ENCODE assay signal across 8 cellular contexts in the genomic region with DNA sequence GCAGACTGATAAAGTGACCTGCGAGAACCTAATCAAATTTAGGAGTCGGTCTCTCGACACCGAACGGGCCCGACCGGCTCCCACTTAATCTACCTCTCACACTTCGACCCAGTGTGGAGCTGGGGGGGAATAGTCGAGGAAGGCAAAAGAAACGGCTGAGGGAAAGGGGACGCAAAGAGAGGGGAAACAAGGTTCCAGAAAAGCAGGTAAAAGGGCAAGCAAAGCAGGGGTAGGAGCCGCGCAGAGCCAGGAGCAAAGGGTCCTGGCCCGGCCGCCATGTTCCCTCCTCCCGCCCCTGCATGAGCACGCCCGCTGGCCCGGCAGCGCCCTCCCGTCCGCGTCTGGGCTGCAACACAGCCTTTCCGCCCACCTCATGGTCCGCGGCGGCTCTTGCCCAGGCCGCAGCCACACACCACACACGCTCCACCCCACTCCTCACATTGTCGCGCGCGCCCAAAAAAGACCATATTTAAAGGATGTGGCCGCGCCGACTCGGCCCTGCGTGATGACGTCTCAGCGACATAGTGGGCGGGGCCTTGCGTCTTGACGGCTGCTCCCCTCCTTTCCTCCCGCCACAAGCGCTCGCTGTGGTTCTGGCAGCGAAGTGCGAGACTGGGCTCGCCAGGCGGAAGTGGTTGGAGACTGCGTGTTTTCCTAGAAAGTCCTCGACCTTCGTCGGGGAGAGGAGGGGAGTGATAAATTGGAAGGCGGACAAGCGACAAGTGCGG.
A peak's percentile ranks its signal among the peaks of the same experiment; 100 is the strongest.
DNase-seq lines count a peak whose midpoint lies in the region; ATAC-seq and TF ChIP-seq lines count a peak whose summit lies in the region.

A gene with protein sequence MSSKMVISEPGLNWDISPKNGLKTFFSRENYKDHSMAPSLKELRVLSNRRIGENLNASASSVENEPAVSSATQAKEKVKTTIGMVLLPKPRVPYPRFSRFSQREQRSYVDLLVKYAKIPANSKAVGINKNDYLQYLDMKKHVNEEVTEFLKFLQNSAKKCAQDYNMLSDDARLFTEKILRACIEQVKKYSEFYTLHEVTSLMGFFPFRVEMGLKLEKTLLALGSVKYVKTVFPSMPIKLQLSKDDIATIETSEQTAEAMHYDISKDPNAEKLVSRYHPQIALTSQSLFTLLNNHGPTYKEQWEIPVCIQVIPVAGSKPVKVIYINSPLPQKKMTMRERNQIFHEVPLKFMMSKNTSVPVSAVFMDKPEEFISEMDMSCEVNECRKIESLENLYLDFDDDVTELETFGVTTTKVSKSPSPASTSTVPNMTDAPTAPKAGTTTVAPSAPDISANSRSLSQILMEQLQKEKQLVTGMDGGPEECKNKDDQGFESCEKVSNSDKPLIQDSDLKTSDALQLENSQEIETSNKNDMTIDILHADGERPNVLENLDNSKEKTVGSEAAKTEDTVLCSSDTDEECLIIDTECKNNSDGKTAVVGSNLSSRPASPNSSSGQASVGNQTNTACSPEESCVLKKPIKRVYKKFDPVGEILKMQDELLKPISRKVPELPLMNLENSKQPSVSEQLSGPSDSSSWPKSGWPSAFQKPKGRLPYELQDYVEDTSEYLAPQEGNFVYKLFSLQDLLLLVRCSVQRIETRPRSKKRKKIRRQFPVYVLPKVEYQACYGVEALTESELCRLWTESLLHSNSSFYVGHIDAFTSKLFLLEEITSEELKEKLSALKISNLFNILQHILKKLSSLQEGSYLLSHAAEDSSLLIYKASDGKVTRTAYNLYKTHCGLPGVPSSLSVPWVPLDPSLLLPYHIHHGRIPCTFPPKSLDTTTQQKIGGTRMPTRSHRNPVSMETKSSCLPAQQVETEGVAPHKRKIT (minus strand): TSS at position 510 of the 728 bp plus-strand sequence. CDS start 1,165 bp downstream, outside the sequence.

- no peak for TF ChIP-seq CTCF in AG09309 (IDR thresholded peaks at IDR 0.05; ENCODE audit: control insufficient read depth, insufficient read depth, low read depth, low read length, missing control alignments)

- no peaks in the 10 kb centered on the region for H3K27me3 Mint-ChIP-seq in central memory CD8-positive, alpha-beta T cell

- DNase-seq in AG09309 (ENCODE audit: low read depth) = peak; percentile 64
- peak; percentile 71 for DNase-seq in NCI-H345 treated with DMSO at 0.1 percent for 48 hours (lab: John Stamatoyannopoulos, UW; ENCODE audit: unreplicated experiment)
- DNase-seq in activated CD4-positive, CD25-positive, alpha-beta regulatory T cell treated with anti-CD3 and anti-CD28 coated beads, Interleukin-2, amount 50 U/mL, for 16 hours (ENCODE audit: low read depth, low spot score) = peak; percentile 92
- DNase-seq in central memory CD8-positive, alpha-beta T cell (ENCODE audit: low spot score in 2 of 2) = peak; percentile 90 to 93
- DNase-seq in iris pigment epithelial cell (ENCODE audit: low read depth) = peak; percentile 95
- DNase-seq in stimulated activated CD4-positive, alpha-beta T cell treated with anti-CD3 and anti-CD28 coated beads, Interleukin-12 subunit alpha, Interleukin-12 subunit beta, amount 100 ng/mL, for 24 hours (ENCODE audit: low read depth in 2 of 2) = peak; percentile 92 to 96

- peak within 1 kb of the TSS; percentile 77 for H3K4me3 ChIP-seq in AG09309 (ENCODE audit: control insufficient read depth, low read depth, low read length)

- no peaks in the 10 kb centered on the region for H3K9me3 Mint-ChIP-seq in central memory CD8-positive, alpha-beta T cell

- ATAC-seq in GM19023 (IDR thresholded peaks at IDR 0.05; ENCODE audit: unreplicated experiment) (peak; percentile 90), HG03280 (IDR thresholded peaks at IDR 0.05; ENCODE audit: unreplicated experiment) (peak; percentile 86)
- ATAC-seq in central memory CD8-positive, alpha-beta T cell (replicated peaks; ENCODE audit: extremely low read depth, poor library complexity, severe bottlenecking) = peak; percentile 93

- H3K27ac Mint-ChIP-seq in central memory CD8-positive, alpha-beta T cell (ENCODE audit: low read depth) = peak within 1 kb of the TSS; percentile 100

- H3K4me3 Mint-ChIP-seq in central memory CD8-positive, alpha-beta T cell = peak within 1 kb of the TSS; percentile 94

- H3K4me1 Mint-ChIP-seq in central memory CD8-positive, alpha-beta T cell = peaks cover 51% of the 10 kb centered on the region

- H3K36me3 Mint-ChIP-seq in central memory CD8-positive, alpha-beta T cell (ENCODE audit: insufficient read depth) = peaks cover 18% of the 10 kb centered on the region

Comparison
In these comparisons a context has a peak if more than half of its experiments do, and no peak if none do; other contexts are left out.
1. Peak in every context shown above with its lines: DNase-seq, ATAC-seq and H3K4me3 ChIP-seq.